ENCODE assay signal across 9 cellular contexts in the genomic region with DNA sequence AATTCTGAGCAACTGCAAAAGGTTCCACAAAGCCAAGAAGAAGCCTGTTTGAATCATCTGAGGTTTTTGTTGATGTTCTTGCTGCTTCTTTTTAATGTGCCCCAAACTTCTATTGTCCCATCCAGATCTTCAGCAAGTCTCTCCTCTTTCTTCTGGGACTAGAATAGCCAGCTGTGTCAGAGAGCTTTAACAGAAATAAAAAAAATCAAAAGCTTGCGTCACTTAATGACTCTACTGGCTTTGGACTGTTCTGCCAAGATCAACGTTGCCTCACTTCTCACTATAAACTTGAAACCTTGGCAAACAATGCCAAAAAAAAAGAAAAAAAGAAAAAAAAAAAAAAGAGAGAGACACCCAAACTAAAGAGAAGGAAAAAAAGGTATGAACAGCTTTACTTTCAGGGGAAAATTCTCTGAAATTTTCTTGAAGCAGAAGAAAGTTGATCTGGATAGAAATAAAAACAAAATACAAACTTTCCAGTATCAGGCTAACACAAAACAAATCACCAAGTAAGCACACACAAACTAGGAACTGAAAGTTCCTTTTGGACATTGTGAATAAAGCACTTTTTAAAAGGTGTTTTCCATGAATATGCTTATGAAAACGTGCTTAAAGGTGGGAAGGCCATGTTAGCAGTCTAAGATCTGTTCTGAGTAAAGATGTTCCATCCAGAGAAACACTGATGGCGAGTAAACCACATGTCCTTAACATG. TPM values are rescaled to one million over a fixed set of nuclear protein-coding genes. Genes with fewer than 3 reads are reported as not detected.
DNase-seq lines count a peak whose midpoint lies in the region; ATAC-seq and TF ChIP-seq lines count a peak whose summit lies in the region.
"Had no signal": no experiment of that assay in that cellular context is flagged by ENCODE, and none has a peak within 500 bp of the region (broad histone marks: within the 10 kb centered on the region; RNA-seq: fewer than 3 reads in every experiment).

No MANE protein-coding gene starts in this region.

- intact Hi-C loops in prostate gland (cut with DNase I): no loop called here

- CTCF ChIA-PET in activated CD8-positive, alpha-beta memory T cell treated with anti-CD3 and anti-CD28 coated beads, Interleukin-2, amount 10 ng/mL, durations not matched to agents 7 days and 5 days (lab: Charles Lee): no interaction called here

- no peaks in the 10 kb centered on the region for H3K4me1 Mint-ChIP-seq in activated CD8-positive, alpha-beta memory T cell treated with anti-CD3 and anti-CD28 coated beads, Interleukin-2, amount 10 ng/mL, durations not matched to agents 7 days and 5 days

- H3K9me3 ChIP-seq in Peyer's patch (no peaks in the 10 kb centered on the region), prostate gland (no peaks in the 10 kb centered on the region)

- TF ChIP-seq CTCF in Peyer's patch (IDR thresholded peaks at IDR 0.05): no peak
- no peak for TF ChIP-seq CTCF in fibroblast of pulmonary artery (IDR thresholded peaks at IDR 0.05; ENCODE audit: low read length, missing control alignments)
- TF ChIP-seq CTCF in prostate gland (IDR thresholded peaks at IDR 0.05): no peak

- in situ Hi-C loops in Caki2 (cut with HindIII; ENCODE audit: low pct_unique_long_range_greater_than_20kb, low sequenced_read_pairs): no loop called here

- no peaks in the 10 kb centered on the region for H3K27me3 Mint-ChIP-seq in activated CD8-positive, alpha-beta memory T cell treated with anti-CD3 and anti-CD28 coated beads, Interleukin-2, amount 10 ng/mL, durations not matched to agents 7 days and 5 days

- no peaks in the 10 kb centered on the region for H3K36me3 Mint-ChIP-seq in activated CD8-positive, alpha-beta memory T cell treated with anti-CD3 and anti-CD28 coated beads, Interleukin-2, amount 10 ng/mL, durations not matched to agents 7 days and 5 days

- H3K27ac ChIP-seq in Peyer's patch: peak overlapping the region in 3 of 4 donors; percentile 26 to 70 (median 65)
- peak overlapping the region; percentile 79 to 83 for H3K27ac ChIP-seq in prostate gland

- TF ChIP-seq POLR2A in Peyer's patch (IDR thresholded peaks at IDR 0.05): no peak
- peak; percentile 80 for TF ChIP-seq POLR2A in prostate gland (IDR thresholded peaks at IDR 0.05)

- no peak for ATAC-seq in activated CD8-positive, alpha-beta memory T cell treated with anti-CD3 and anti-CD28 coated beads, Interleukin-2, amount 10 ng/mL, durations not matched to agents 7 days and 5 days
- ATAC-seq in GM18519 (IDR thresholded peaks at IDR 0.05; ENCODE audit: low FRiP score, unreplicated experiment): no peak

- no peak overlapping the region for H3K27ac Mint-ChIP-seq in activated CD8-positive, alpha-beta memory T cell treated with anti-CD3 and anti-CD28 coated beads, Interleukin-2, amount 10 ng/mL, durations not matched to agents 7 days and 5 days

- H3K4me3 ChIP-seq in Peyer's patch (no peak overlapping the region), fibroblast of pulmonary artery (replicated peaks; ENCODE audit: low read depth, low read length) (peak overlapping the region; percentile 28), prostate gland (peak overlapping the region; percentile 12 to 37)

- H3K9me3 Mint-ChIP-seq in activated CD8-positive, alpha-beta memory T cell treated with anti-CD3 and anti-CD28 coated beads, Interleukin-2, amount 10 ng/mL, durations not matched to agents 7 days and 5 days (ENCODE audit: low read depth): no peaks in the 10 kb centered on the region

- H3K4me3 Mint-ChIP-seq in activated CD8-positive, alpha-beta memory T cell treated with anti-CD3 and anti-CD28 coated beads, Interleukin-2, amount 10 ng/mL, durations not matched to agents 7 days and 5 days: no peak overlapping the region

- DNase-seq in Caki2 (ENCODE audit: low read depth): peak; percentile 36
- no peak for DNase-seq in Peyer's patch
- peak; percentile 94 for DNase-seq in fibroblast of pulmonary artery (ENCODE audit: low read depth)
- DNase-seq in prostate gland (ENCODE audit: low spot score): peak; percentile 76
- no peak for DNase-seq in activated CD8-positive, alpha-beta memory T cell treated with anti-CD3 and anti-CD28 coated beads, Interleukin-2, amount 10 ng/mL, durations not matched to agents 7 days and 5 days
- DNase-seq in activated CD4-positive, alpha-beta T cell treated with anti-CD3 and anti-CD28 coated beads for 1 hour: no peak
- DNase-seq in activated CD4-positive, CD25-positive, alpha-beta regulatory T cell (lab: John Stamatoyannopoulos, UW): no peak
- DNase-seq: DND-41 had no signal

- H3K4me1 ChIP-seq in Peyer's patch (peaks cover 0 to 38% (median 0%) of the 10 kb centered on the region in 4 donors), prostate gland (replicated peaks) (peaks cover 20% of the 10 kb centered on the region)

- H3K36me3 ChIP-seq in Peyer's patch (no peaks in the 10 kb centered on the region), prostate gland (no peaks in the 10 kb centered on the region)

- H3K27me3 ChIP-seq in Peyer's patch (no peaks in the 10 kb centered on the region), prostate gland (replicated peaks; ENCODE audit: insufficient read depth) (no peaks in the 10 kb centered on the region)

- WGBS in prostate gland: 10% methylated on average over 4 of the region's 4 CpGs

RNA-seq across cellular contexts. Expression of a gene that starts 14.8 kb away (rescaled TPM):
- total RNA-seq in Caki2 (2014; rRNA removed; shearing (Covaris generic); ENCODE audit: low replicate concordance): 15.0 and 17.3 TPM in 2 replicates
- 10 to 100 TPM; 41.0 to 65.1 (median 50.5) TPM for total RNA-seq in Peyer's patch
- total RNA-seq in prostate gland: 10 to 100 TPM; 53.0 to 79.6 TPM
- 1 to 10 TPM; 3.5 to 6.7 TPM for total RNA-seq in activated CD8-positive, alpha-beta memory T cell treated with anti-CD3 and anti-CD28 coated beads, Interleukin-2, amount 10 ng/mL, durations not matched to agents 7 days and 5 days

Comparison
In these comparisons a context has a peak if more than half of its experiments do, and no peak if none do; other contexts are left out.
1. DNase-seq: peak in Caki2 (single experiment), fibroblast of pulmonary artery (single experiment) and prostate gland (single experiment); none in Peyer's patch (0 of 3), activated CD8-positive, alpha-beta memory T cell treated with anti-CD3 and anti-CD28 coated beads, Interleukin-2, amount 10 ng/mL, durations not matched to agents 7 days and 5 days (single experiment), activated CD4-positive, alpha-beta T cell treated with anti-CD3 and anti-CD28 coated beads for 1 hour (single experiment) and activated CD4-positive, CD25-positive, alpha-beta regulatory T cell (0 of 4).
2. H3K4me3 ChIP-seq: peak in fibroblast of pulmonary artery (single experiment) and prostate gland (2 of 2); none in Peyer's patch (0 of 4).